ENCODE assay signal across 8 cellular contexts in genomic region chr5:122076023-122076422, GRCh38. TPM values are rescaled to one million over a fixed set of nuclear protein-coding genes. Genes with fewer than 3 reads are reported as not detected.
DNase-seq lines count a peak whose midpoint lies in the region; FAIRE-seq and TF ChIP-seq lines count a peak whose summit lies in the region.
"Had no signal": no experiment of that assay in that cellular context is flagged by ENCODE, and none has a peak within 500 bp of the region (broad histone marks: within the 10 kb centered on the region; RNA-seq: fewer than 3 reads in every experiment).

No MANE protein-coding gene starts in this region.

- H3K4me3 ChIP-seq in astrocyte of the spinal cord (ENCODE audit: low read depth, low read length) (peak overlapping the region; percentile 88), kidney (ENCODE audit: low read length in 2 of 2) (peak overlapping the region; percentile 53 to 71), tibial artery (peak overlapping the region; percentile 73 to 74)

- H3K4me1 Mint-ChIP-seq in HFFc6 (ENCODE audit: low read depth) (peaks cover 70% of the 10 kb centered on the region), progenitor cell of endocrine pancreas (ENCODE audit: low read depth) (peaks cover 13% of the 10 kb centered on the region)

- H3K27ac Mint-ChIP-seq in HFFc6 = peak overlapping the region; percentile 98
- H3K27ac Mint-ChIP-seq in progenitor cell of endocrine pancreas = no peak overlapping the region
- H3K27ac Mint-ChIP-seq: activated CD4-positive, alpha-beta T cell treated with anti-CD3 and anti-CD28 coated beads, Interleukin-2, amount 10 ng/mL, durations not matched to agents 24 days and 14 days had no signal

- H3K27me3 Mint-ChIP-seq in HFFc6 (ENCODE audit: insufficient read depth) = peaks cover 4% of the 10 kb centered on the region
- peaks cover 37% of the 10 kb centered on the region for H3K27me3 Mint-ChIP-seq in progenitor cell of endocrine pancreas

- peak overlapping the region; percentile 98 for H3K4me3 Mint-ChIP-seq in HFFc6
- H3K4me3 Mint-ChIP-seq in progenitor cell of endocrine pancreas (ENCODE audit: low read depth) = no peak overlapping the region

- H3K27ac ChIP-seq in kidney (ENCODE audit: low read depth in 2 of 2, low read length in 2 of 2) (no peak overlapping the region), tibial artery (peak overlapping the region; percentile 76 to 89)

- H3K9me3 ChIP-seq in kidney (ENCODE audit: control insufficient read depth in 1 of 2, low read length in 2 of 2) = no peaks in the 10 kb centered on the region
- no peaks in the 10 kb centered on the region for H3K9me3 ChIP-seq in tibial artery

- peaks cover 56% of the 10 kb centered on the region for H3K36me3 Mint-ChIP-seq in HFFc6 (ENCODE audit: low read depth)
- no peaks in the 10 kb centered on the region for H3K36me3 Mint-ChIP-seq in progenitor cell of endocrine pancreas (ENCODE audit: insufficient read depth)

- H3K9me3 Mint-ChIP-seq in HFFc6 (no peaks in the 10 kb centered on the region), progenitor cell of endocrine pancreas (ENCODE audit: low read depth) (no peaks in the 10 kb centered on the region)
- H3K9me3 Mint-ChIP-seq: activated CD4-positive, alpha-beta T cell treated with anti-CD3 and anti-CD28 coated beads, Interleukin-2, amount 10 ng/mL, durations not matched to agents 24 days and 14 days had no signal

- TF ChIP-seq CTCF in HFFc6 (IDR thresholded peaks at IDR 0.05) (no peak), astrocyte of the spinal cord (IDR thresholded peaks at IDR 0.05; ENCODE audit: low read depth, low read length) (peak; percentile 39), kidney (IDR thresholded peaks at IDR 0.05; ENCODE audit: borderline replicate concordance, extremely low read depth, insufficient read depth) (no peak), tibial artery (IDR thresholded peaks at IDR 0.05) (no peak), progenitor cell of endocrine pancreas (IDR thresholded peaks at IDR 0.05; ENCODE audit: unreplicated experiment) (no peak)

- H3K4me1 ChIP-seq in kidney (ENCODE audit: control insufficient read depth in 1 of 2, insufficient read depth in 1 of 2, low read depth in 1 of 2, low read length in 2 of 2) (peaks cover 0 to 7% of the 10 kb centered on the region in 2 donors), tibial artery (peaks cover 0 to 36% (median 10%) of the 10 kb centered on the region in 4 donors)

- no peak overlapping the region for H3K9ac ChIP-seq in kidney (ENCODE audit: low read length in 2 of 2)

- H3K36me3 ChIP-seq in kidney (ENCODE audit: control insufficient read depth in 1 of 2, insufficient read depth in 2 of 2, low read length in 2 of 2) = no peaks in the 10 kb centered on the region
- peaks cover 0 to 8% (median 6%) of the 10 kb centered on the region in 3 donors for H3K36me3 ChIP-seq in tibial artery

- FAIRE-seq in kidney (lab: Jason Lieb, UNC) = no peak

- intact Hi-C loops in kidney (cut with DNase I) = loop anchor here (10.0 kb wide), 1 partner anchor 111 kb away; the partner anchor contains the start of gene SRFBP1
- intact Hi-C loops in tibial artery (cut with DNase I; ENCODE audit: low total_unique reads) = loop anchor here (5.0 kb wide), 1 partner anchor 114 kb away; the partner anchor contains the start of gene SRFBP1

- H3K27me3 ChIP-seq in tibial artery = no peaks in the 10 kb centered on the region

- in situ Hi-C loops in astrocyte of the spinal cord (cut with HindIII; ENCODE audit: low sequenced_read_pairs) = no loop called here

- DNase-seq in HFFc6 = peak; percentile 32
- peak; percentile 50 for DNase-seq in astrocyte of the spinal cord (ENCODE audit: low read depth, low spot score)
- DNase-seq in kidney = no peak
- no peak for DNase-seq in tibial artery
- DNase-seq in NCI-H2029 treated with DMSO at 0.1 percent for 48 hours (lab: John Stamatoyannopoulos, UW) = no peak
- DNase-seq in progenitor cell of endocrine pancreas (ENCODE audit: low spot score, unreplicated experiment) = no peak
- no peak for DNase-seq in activated effector memory CD4-positive, alpha-beta T cell treated with Interleukin-2 at 50 U/mL for 16 hours

RNA-seq across cellular contexts. Expression of gene LOX, which starts 2.0 kb away (rescaled TPM):
- total RNA-seq in HFFc6 (2021; fragmentation: NEBNext Ultra II Directional; extraction: Animal tissue kit (Norgen Biotek cat#: 25700)) = 1,000 to 10,000 TPM in 3 of 6 experiments, 100 to 1,000 TPM in 3; 890 to 1,151 (median 989) TPM
- total RNA-seq in kidney = 9.2 TPM
- polyA plus RNA-seq in kidney (ENCODE audit: insufficient read depth, low read depth, low replicate concordance) = 3.4 TPM
- total RNA-seq in progenitor cell of endocrine pancreas = 0.19 and 0.42 TPM in 2 replicates

RNA-seq across cellular contexts. Expression of gene ZNF474, which starts 53.3 kb away (rescaled TPM):
- total RNA-seq in HFFc6 (2021; fragmentation: NEBNext Ultra II Directional; extraction: Animal tissue kit (Norgen Biotek cat#: 25700)) = under 1 TPM in 5 of 6 experiments, not detected in 1; 0.10 to 0.28 (median 0.16) TPM
- total RNA-seq in kidney = 0.38 TPM
- polyA plus RNA-seq in kidney (ENCODE audit: insufficient read depth, low read depth, low replicate concordance) = not detected
- total RNA-seq in progenitor cell of endocrine pancreas = 0.29 and 0.43 TPM in 2 replicates
- total RNA-seq: activated CD4-positive, alpha-beta T cell treated with anti-CD3 and anti-CD28 coated beads, Interleukin-2, amount 10 ng/mL, durations not matched to agents 24 days and 14 days had no signal

Comparison
In these comparisons a context has a peak if more than half of its experiments do, and no peak if none do; other contexts are left out.
1. DNase-seq: peak in HFFc6 (single experiment) and astrocyte of the spinal cord (single experiment); none in kidney (single experiment), tibial artery (0 of 2), NCI-H2029 treated with DMSO at 0.1 percent for 48 hours (single experiment), progenitor cell of endocrine pancreas (single experiment) and activated effector memory CD4-positive, alpha-beta T cell treated with Interleukin-2 at 50 U/mL for 16 hours (single experiment).
2. H3K27ac ChIP-seq: peak in tibial artery (2 of 2); none in kidney (0 of 2).
3. RNA of gene LOX, which starts 2.0 kb away (total RNA-seq): 890 to 1,151 TPM in HFFc6; 9.2 TPM in kidney (single experiment) and 0.19 to 0.42 TPM in progenitor cell of endocrine pancreas; every median in the first group is over 10 times any median in the second.
4. Peak in every context shown above with its lines, with median percentiles within 50 percentile points of each other: H3K4me3 ChIP-seq.